In the genomic region with DNA sequence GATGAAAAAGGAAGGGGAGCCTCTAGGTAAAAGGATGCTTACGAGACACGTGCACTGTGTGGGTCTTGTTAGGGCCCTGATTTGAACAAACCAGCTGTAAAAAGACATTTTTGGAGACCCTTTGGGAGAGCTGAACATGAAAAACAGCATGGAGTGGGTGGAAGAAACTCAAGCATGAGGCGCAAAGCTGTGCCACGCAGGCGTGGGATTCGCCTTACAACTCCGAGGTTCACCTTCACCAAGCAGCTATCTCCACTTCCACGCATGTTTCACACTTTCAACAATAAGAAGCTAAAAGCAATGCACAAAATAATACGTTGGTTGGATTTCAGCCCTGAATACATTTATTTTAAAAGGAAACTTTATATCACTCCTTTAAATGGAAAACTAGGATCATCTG, we compare ENCODE assay signal across 4 cellular contexts.
"Had no signal": no experiment of that assay in that cellular context is flagged by ENCODE, and none has a peak within 500 bp of the region (broad histone marks: within the 10 kb centered on the region; RNA-seq: fewer than 3 reads in every experiment).

No MANE protein-coding gene starts in this region.

- H3K4me3 Mint-ChIP-seq: GM23338, H9 had no signal

- H3K27ac Mint-ChIP-seq: GM23338, H9 had no signal

- ATAC-seq: GM23338 had no signal

- DNase-seq: H9, HCEC 1CT, IMR-90 had no signal

- H3K4me3 ChIP-seq: GM23338 had no signal

- H3K9me3 Mint-ChIP-seq: GM23338, H9 had no signal
